ENCODE assay signal across 12 cellular contexts in the genomic region with DNA sequence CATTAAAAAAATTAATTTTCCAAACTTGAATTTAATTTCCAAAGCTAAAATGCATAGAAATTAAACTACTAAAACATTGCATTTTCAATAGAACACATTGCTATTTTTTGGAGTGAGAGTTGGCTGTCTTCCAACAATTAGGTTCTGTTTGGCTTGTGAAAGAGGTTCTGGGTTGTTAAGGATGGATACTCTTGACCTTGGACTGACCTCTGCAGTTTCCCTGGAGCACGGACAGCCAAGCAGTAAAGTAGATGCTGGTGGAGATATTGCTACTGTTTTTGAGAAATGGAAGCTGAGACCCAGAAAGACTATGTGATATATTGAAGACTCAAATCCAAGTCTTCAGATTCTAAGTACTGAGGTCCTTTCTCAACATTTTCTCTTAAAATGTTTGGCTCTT.
A peak's percentile ranks its signal among the peaks of the same experiment; 100 is the strongest.
DNase-seq lines count a peak whose midpoint lies in the region.
"Had no signal": no experiment of that assay in that cellular context is flagged by ENCODE, and none has a peak within 500 bp of the region (broad histone marks: within the 10 kb centered on the region; RNA-seq: fewer than 3 reads in every experiment).

No MANE protein-coding gene starts in this region.

- DNase-seq in NCI-H1417 (lab: John Stamatoyannopoulos, UW) (peak in 2 of 3 experiments; percentile 17 to 67), NCI-H1417 treated with DMSO at 0.1 percent for 48 hours (lab: John Stamatoyannopoulos, UW) (no peak), NCI-H748 (lab: John Stamatoyannopoulos, UW; ENCODE audit: unreplicated experiment) (peak; percentile 33), NCI-H748 treated with DMSO at 0.1 percent for 48 hours (lab: John Stamatoyannopoulos, UW) (no peak), NCI-H1092 (lab: John Stamatoyannopoulos, UW) (peak; percentile 24), left kidney (ENCODE audit: low read depth, low spot score) (peak; percentile 16), hypothalamus (lab: John Stamatoyannopoulos, UW) (no peak)
- DNase-seq in stimulated activated CD4-positive, alpha-beta T cell treated with anti-CD3 and anti-CD28 coated beads, Interleukin-12 subunit alpha, Interleukin-12 subunit beta, amount 100 ng/mL, for 4 hours = no peak
- DNase-seq: AML-193; Calu3; CD4-positive, alpha-beta memory T cell; H9 had no signal

Comparison
In these comparisons a context has a peak if more than half of its experiments do, and no peak if none do; other contexts are left out.
1. DNase-seq: peak in NCI-H1417 (2 of 3), NCI-H748 (single experiment), NCI-H1092 (single experiment) and left kidney (single experiment); none in NCI-H1417 treated with DMSO at 0.1 percent for 48 hours (single experiment), NCI-H748 treated with DMSO at 0.1 percent for 48 hours (single experiment), stimulated activated CD4-positive, alpha-beta T cell treated with anti-CD3 and anti-CD28 coated beads, Interleukin-12 subunit alpha, Interleukin-12 subunit beta, amount 100 ng/mL, for 4 hours (single experiment) and hypothalamus (0 of 51).